Comparison of ENCODE assay signal across 1 cellular context in genomic region chr6:42507901-42508300, GRCh38.
TF ChIP-seq lines count a peak whose summit lies in the region.

No MANE protein-coding gene starts in this region.

TF ChIP-seq in HepG2, 621 proteins besides CTCF, POLR2A, EP300 and RAD21:
- TF ChIP-seq ZNF253 (CRISPR knock-in tag; IDR thresholded peaks at IDR 0.05; ENCODE audit: borderline replicate concordance): no peak
